10 cellular contexts compared by ENCODE assay signal in genomic region chr5:74851684-74852353, GRCh38. TPM values are rescaled to one million over a fixed set of nuclear protein-coding genes. Genes with fewer than 3 reads are reported as not detected.
DNase-seq lines count a peak whose midpoint lies in the region; TF ChIP-seq lines count a peak whose summit lies in the region.
"Had no signal": no experiment of that assay in that cellular context is flagged by ENCODE, and none has a peak within 500 bp of the region (broad histone marks: within the 10 kb centered on the region; RNA-seq: fewer than 3 reads in every experiment).

No MANE protein-coding gene starts in this region.

- no peaks in the 10 kb centered on the region for H3K36me3 ChIP-seq in SJSA1

- peak; percentile 14 for DNase-seq in SIG-M5 treated with dmso at 0.1 percent for 504 hours (lab: John Stamatoyannopoulos, UW; ENCODE audit: unreplicated experiment)
- no peak for DNase-seq in SIG-M5 (lab: John Stamatoyannopoulos, UW)
- DNase-seq in SJSA1 (ENCODE audit: low read depth in 1 of 2, low spot score in 2 of 2) = peak in 1 of 2 experiments; percentile 36
- DNase-seq in epithelial cell of esophagus (ENCODE audit: low read depth) = peak; percentile 52
- no peak for DNase-seq in NCI-H748 (lab: John Stamatoyannopoulos, UW; ENCODE audit: unreplicated experiment)
- DNase-seq in activated gamma-delta T cell (lab: John Stamatoyannopoulos, UW) = no peak
- no peak for DNase-seq in NCI-H1694 treated with DMSO at 0.1 percent for 48 hours (lab: John Stamatoyannopoulos, UW)
- DNase-seq: cortex of kidney had no signal

- no peaks in the 10 kb centered on the region for H3K27me3 Mint-ChIP-seq in stimulated activated naive CD8-positive, alpha-beta T cell treated with anti-CD3 and anti-CD28 coated beads, Interleukin-15, Interleukin-2, amounts not matched to agents 100 ng/mL and 50 ng/mL, for 24 hours

- H3K4me1 ChIP-seq in SJSA1 (replicated peaks) = peaks cover 10% of the 10 kb centered on the region

- H3K4me1 Mint-ChIP-seq in stimulated activated naive CD8-positive, alpha-beta T cell treated with anti-CD3 and anti-CD28 coated beads, Interleukin-15, Interleukin-2, amounts not matched to agents 100 ng/mL and 50 ng/mL, for 24 hours (ENCODE audit: low read depth) = peaks cover 47% of the 10 kb centered on the region

- H3K4me3 ChIP-seq in SJSA1 = no peak overlapping the region
- no peak overlapping the region for H3K4me3 ChIP-seq in epithelial cell of esophagus (ENCODE audit: low read length)

- H3K36me3 Mint-ChIP-seq in stimulated activated naive CD8-positive, alpha-beta T cell treated with anti-CD3 and anti-CD28 coated beads, Interleukin-15, Interleukin-2, amounts not matched to agents 100 ng/mL and 50 ng/mL, for 24 hours (ENCODE audit: low read depth) = peaks cover 17% of the 10 kb centered on the region

- no peak for TF ChIP-seq CTCF in epithelial cell of esophagus (IDR thresholded peaks at IDR 0.05; ENCODE audit: insufficient read depth, low read depth, low read length, missing control alignments)

- H3K27ac Mint-ChIP-seq in stimulated activated naive CD8-positive, alpha-beta T cell treated with anti-CD3 and anti-CD28 coated beads, Interleukin-15, Interleukin-2, amounts not matched to agents 100 ng/mL and 50 ng/mL, for 24 hours = peak overlapping the region; percentile 33

- no peaks in the 10 kb centered on the region for H3K9me3 ChIP-seq in SJSA1 (replicated peaks)

- no peaks in the 10 kb centered on the region for H3K27me3 ChIP-seq in SJSA1 (replicated peaks)

- H3K4me3 Mint-ChIP-seq in stimulated activated naive CD8-positive, alpha-beta T cell treated with anti-CD3 and anti-CD28 coated beads, Interleukin-15, Interleukin-2, amounts not matched to agents 100 ng/mL and 50 ng/mL, for 24 hours = peak overlapping the region; percentile 61

- peaks cover 10% of the 10 kb centered on the region for H3K9me3 Mint-ChIP-seq in stimulated activated naive CD8-positive, alpha-beta T cell treated with anti-CD3 and anti-CD28 coated beads, Interleukin-15, Interleukin-2, amounts not matched to agents 100 ng/mL and 50 ng/mL, for 24 hours

- peak overlapping the region; percentile 57 for H3K27ac ChIP-seq in SJSA1
- H3K27ac ChIP-seq: 22Rv1 had no signal

RNA-seq across cellular contexts. Expression of gene FAM169A, which starts 14.4 kb away (rescaled TPM):
- total RNA-seq in SJSA1 (2014; rRNA removed; shearing (Covaris generic)) = 16.5 and 21.9 TPM in 2 replicates

Comparison
In these comparisons a context has a peak if more than half of its experiments do, and no peak if none do; other contexts are left out.
1. DNase-seq: peak in SIG-M5 treated with dmso at 0.1 percent for 504 hours (single experiment) and epithelial cell of esophagus (single experiment); none in SIG-M5 (single experiment), NCI-H748 (single experiment), activated gamma-delta T cell (single experiment) and NCI-H1694 treated with DMSO at 0.1 percent for 48 hours (single experiment).